ENCODE assay signal across 23 cellular contexts in genomic region chr10:76523215-76523614, GRCh38.
DNase-seq lines count a peak whose midpoint lies in the region; ATAC-seq and TF ChIP-seq lines count a peak whose summit lies in the region.
"Had no signal": no experiment of that assay in that cellular context is flagged by ENCODE, and none has a peak within 500 bp of the region (broad histone marks: within the 10 kb centered on the region; RNA-seq: fewer than 3 reads in every experiment).

No MANE protein-coding gene starts in this region.

- H3K4me1 ChIP-seq in testis (no peaks in the 10 kb centered on the region), GM23248 (ENCODE audit: insufficient read depth) (no peaks in the 10 kb centered on the region)
- H3K4me1 ChIP-seq: breast epithelium had no signal

- H2AFZ ChIP-seq in GM23248 = no peak overlapping the region

- peak overlapping the region; percentile 34 for H3K27ac Mint-ChIP-seq in mesothelial cell of epicardium
- no peak overlapping the region for H3K27ac Mint-ChIP-seq in activated CD8-positive, alpha-beta T cell treated with anti-CD3 and anti-CD28 coated beads for 36 hours
- H3K27ac Mint-ChIP-seq in activated naive CD4-positive, alpha-beta T cell treated with anti-CD3 and anti-CD28 coated beads, Interleukin-2, amount 50 U/mL, for 72 hours = no peak overlapping the region
- H3K27ac Mint-ChIP-seq: activated CD4-positive, alpha-beta T cell treated with anti-CD3 and anti-CD28 coated beads, Interleukin-2, amount 10 ng/mL, durations not matched to agents 7 days and 5 days; activated naive CD8-positive, alpha-beta T cell treated with anti-CD3 and anti-CD28 coated beads, Interleukin-2, amount 50 U/mL, for 24 hours; CD14-positive monocyte; dendritic cell treated with granulocyte-macrophage colony-stimulating factor and Interleukin-4, amounts not matched to agents 40 ng/mL and 50 ng/mL, for 4 days; HFFc6; T-helper 17 cell had no signal

- no peaks in the 10 kb centered on the region for H3F3A ChIP-seq in GM23248 (ENCODE audit: insufficient read depth)

- H3K27me3 ChIP-seq in testis (no peaks in the 10 kb centered on the region), GM23248 (replicated peaks; ENCODE audit: insufficient read depth) (no peaks in the 10 kb centered on the region)
- H3K27me3 ChIP-seq: breast epithelium had no signal

- H3K9me2 ChIP-seq in GM23248 (ENCODE audit: insufficient read depth) = no peaks in the 10 kb centered on the region

- no peak for TF ChIP-seq POLR2A in testis (IDR thresholded peaks at IDR 0.05)

- H3K4me1 Mint-ChIP-seq in mesothelial cell of epicardium = peaks cover 34% of the 10 kb centered on the region
- no peaks in the 10 kb centered on the region for H3K4me1 Mint-ChIP-seq in activated CD8-positive, alpha-beta T cell treated with anti-CD3 and anti-CD28 coated beads for 36 hours (ENCODE audit: low read depth)
- H3K4me1 Mint-ChIP-seq: activated CD4-positive, alpha-beta T cell treated with anti-CD3 and anti-CD28 coated beads, Interleukin-2, amount 10 ng/mL, durations not matched to agents 7 days and 5 days; activated naive CD8-positive, alpha-beta T cell treated with anti-CD3 and anti-CD28 coated beads, Interleukin-2, amount 50 U/mL, for 24 hours; CD14-positive monocyte; naive thymus-derived CD8-positive, alpha-beta T cell; T-helper 17 cell had no signal

- H3K79me2 ChIP-seq in GM23248 (ENCODE audit: insufficient read depth) = no peaks in the 10 kb centered on the region

- H3K9me3 Mint-ChIP-seq in mesothelial cell of epicardium = peaks cover 7% of the 10 kb centered on the region
- H3K9me3 Mint-ChIP-seq in activated CD8-positive, alpha-beta T cell treated with anti-CD3 and anti-CD28 coated beads for 36 hours = no peaks in the 10 kb centered on the region
- peaks cover 0 to 4% of the 10 kb centered on the region in 2 donors for H3K9me3 Mint-ChIP-seq in activated naive CD4-positive, alpha-beta T cell treated with anti-CD3 and anti-CD28 coated beads, Interleukin-2, amount 50 U/mL, for 72 hours
- H3K9me3 Mint-ChIP-seq: activated naive CD8-positive, alpha-beta T cell treated with anti-CD3 and anti-CD28 coated beads, Interleukin-2, amount 50 U/mL, for 24 hours; HFFc6; naive thymus-derived CD8-positive, alpha-beta T cell had no signal

- intact Hi-C loops in testis (cut with DNase I; ENCODE audit: low total_unique reads) = no loop called here
- intact Hi-C loops in activated CD8-positive, alpha-beta T cell treated with anti-CD3 and anti-CD28 coated beads for 36 hours (cut with micrococcal nuclease) = no loop called here

- in situ Hi-C loops in GM23248 (cut with MboI) = no loop called here

- H3K27me3 Mint-ChIP-seq in mesothelial cell of epicardium (ENCODE audit: low read depth) = no peaks in the 10 kb centered on the region
- H3K27me3 Mint-ChIP-seq in activated CD8-positive, alpha-beta T cell treated with anti-CD3 and anti-CD28 coated beads for 36 hours = no peaks in the 10 kb centered on the region
- H3K27me3 Mint-ChIP-seq: activated CD4-positive, alpha-beta T cell treated with anti-CD3 and anti-CD28 coated beads, Interleukin-2, amount 10 ng/mL, durations not matched to agents 7 days and 5 days; activated naive CD8-positive, alpha-beta T cell treated with anti-CD3 and anti-CD28 coated beads, Interleukin-2, amount 50 U/mL, for 24 hours; dendritic cell treated with granulocyte-macrophage colony-stimulating factor and Interleukin-4, amounts not matched to agents 40 ng/mL and 50 ng/mL, for 4 days; naive thymus-derived CD8-positive, alpha-beta T cell; T-helper 17 cell had no signal

- no peak overlapping the region for H3K4me3 Mint-ChIP-seq in mesothelial cell of epicardium
- H3K4me3 Mint-ChIP-seq in activated CD8-positive, alpha-beta T cell treated with anti-CD3 and anti-CD28 coated beads for 36 hours = no peak overlapping the region
- H3K4me3 Mint-ChIP-seq: activated CD4-positive, alpha-beta T cell treated with anti-CD3 and anti-CD28 coated beads, Interleukin-2, amount 10 ng/mL, durations not matched to agents 7 days and 5 days; activated naive CD8-positive, alpha-beta T cell treated with anti-CD3 and anti-CD28 coated beads, Interleukin-2, amount 50 U/mL, for 24 hours; CD14-positive monocyte; dendritic cell treated with granulocyte-macrophage colony-stimulating factor and Interleukin-4, amounts not matched to agents 40 ng/mL and 50 ng/mL, for 4 days; HFFc6; naive thymus-derived CD8-positive, alpha-beta T cell; T-helper 17 cell had no signal

- H3K36me3 ChIP-seq in testis (ENCODE audit: low read depth, missing control alignments) (no peaks in the 10 kb centered on the region), GM23248 (ENCODE audit: low read depth) (no peaks in the 10 kb centered on the region)
- H3K36me3 ChIP-seq: breast epithelium had no signal

- ATAC-seq in activated CD8-positive, alpha-beta T cell treated with anti-CD3 and anti-CD28 coated beads for 36 hours = no peak
- no peak for ATAC-seq in GM18868 (IDR thresholded peaks at IDR 0.05; ENCODE audit: unreplicated experiment)
- ATAC-seq in activated naive CD4-positive, alpha-beta T cell treated with anti-CD3 and anti-CD28 coated beads, Interleukin-2, amount 50 U/mL, for 72 hours = no peak
- ATAC-seq: activated naive CD8-positive, alpha-beta T cell treated with anti-CD3 and anti-CD28 coated beads, Interleukin-2, amount 50 U/mL, for 24 hours; naive thymus-derived CD8-positive, alpha-beta T cell; T-helper 17 cell had no signal

- CTCF ChIA-PET in activated CD8-positive, alpha-beta T cell treated with anti-CD3 and anti-CD28 coated beads for 36 hours (lab: Charles Lee) = no interaction called here

- no peak for TF ChIP-seq CTCF in mesothelial cell of epicardium (IDR thresholded peaks at IDR 0.05; ENCODE audit: unreplicated experiment)
- no peak for TF ChIP-seq CTCF in testis (IDR thresholded peaks at IDR 0.05)
- TF ChIP-seq CTCF in activated CD8-positive, alpha-beta T cell treated with anti-CD3 and anti-CD28 coated beads for 36 hours (IDR thresholded peaks at IDR 0.05) = no peak

- no peak overlapping the region for H3K9ac ChIP-seq in GM23248

- 39 to 55% methylated on average over 6 of the region's 6 CpGs for WGBS in testis, 2 donors
- 92 to 93% methylated on average over 6 of the region's 6 CpGs for WGBS in GM23248 (ENCODE audit: low coverage in 1 of 2, low lambda C conversion rate in 2 of 2, missing lambda C conversion rate in 2 of 2), 2 experiments

- H3K36me3 Mint-ChIP-seq in mesothelial cell of epicardium = no peaks in the 10 kb centered on the region
- H3K36me3 Mint-ChIP-seq in activated CD8-positive, alpha-beta T cell treated with anti-CD3 and anti-CD28 coated beads for 36 hours (ENCODE audit: low read depth) = no peaks in the 10 kb centered on the region
- no peaks in the 10 kb centered on the region for H3K36me3 Mint-ChIP-seq in activated naive CD4-positive, alpha-beta T cell treated with anti-CD3 and anti-CD28 coated beads, Interleukin-2, amount 50 U/mL, for 72 hours
- H3K36me3 Mint-ChIP-seq: naive thymus-derived CD8-positive, alpha-beta T cell had no signal

- H3K4me3 ChIP-seq in testis = no peak overlapping the region
- H3K4me3 ChIP-seq in GM23248 = no peak overlapping the region
- H3K4me3 ChIP-seq: breast epithelium had no signal

- peak overlapping the region in 1 of 2 donors; percentile 38 for H3K27ac ChIP-seq in testis
- H3K27ac ChIP-seq in GM23248 = no peak overlapping the region
- H3K27ac ChIP-seq: breast epithelium had no signal

- DNase-seq in NCI-H1694 (lab: John Stamatoyannopoulos, UW) (peak; percentile 2), cerebellar cortex (ENCODE audit: low spot score) (peak; percentile 87), mesothelial cell of epicardium (ENCODE audit: low spot score in 2 of 2, unreplicated experiment in 2 of 2) (no peak), testis (peak; percentile 22), GM23248 (no peak)
- no peak for DNase-seq in activated CD8-positive, alpha-beta T cell treated with anti-CD3 and anti-CD28 coated beads for 36 hours
- no peak for DNase-seq in activated naive CD4-positive, alpha-beta T cell treated with anti-CD3 and anti-CD28 coated beads, Interleukin-2, amount 50 U/mL, for 72 hours (ENCODE audit: low spot score in 2 of 2)
- DNase-seq: activated CD4-positive, alpha-beta T cell treated with anti-CD3 and anti-CD28 coated beads, Interleukin-2, amount 10 ng/mL, durations not matched to agents 7 days and 5 days; activated CD8-positive, alpha-beta memory T cell treated with anti-CD3 and anti-CD28 coated beads, Interleukin-2, amount 50 U/mL, for 4 hours; activated effector memory CD4-positive, alpha-beta T cell treated with Interleukin-2 at 50 U/mL for 16 hours; activated naive CD8-positive, alpha-beta T cell treated with anti-CD3 and anti-CD28 coated beads, Interleukin-2, amount 50 U/mL, for 24 hours; foreskin melanocyte; HFFc6; naive thymus-derived CD8-positive, alpha-beta T cell; NCI-H1436 treated with DMSO at 0.1 percent for 48 hours; NCI-H774; PC-3; small intestine; T-helper 17 cell had no signal

- no peaks in the 10 kb centered on the region for H4K20me1 ChIP-seq in GM23248 (ENCODE audit: insufficient read depth)

- POLR2A ChIA-PET in activated CD8-positive, alpha-beta T cell treated with anti-CD3 and anti-CD28 coated beads for 36 hours (lab: Charles Lee) = no interaction called here

- no peak overlapping the region for H3K4me2 ChIP-seq in GM23248 (ENCODE audit: unreplicated experiment)

- H3K9me3 ChIP-seq in testis = no peaks in the 10 kb centered on the region
- no peaks in the 10 kb centered on the region for H3K9me3 ChIP-seq in GM23248 (ENCODE audit: low read depth)
- H3K9me3 ChIP-seq: breast epithelium had no signal

Comparison
In these comparisons a context has a peak if more than half of its experiments do, and no peak if none do; other contexts are left out.
1. DNase-seq: peak in NCI-H1694 (single experiment), cerebellar cortex (single experiment) and testis (single experiment); none in mesothelial cell of epicardium (0 of 2), activated CD8-positive, alpha-beta T cell treated with anti-CD3 and anti-CD28 coated beads for 36 hours (single experiment), GM23248 (single experiment) and activated naive CD4-positive, alpha-beta T cell treated with anti-CD3 and anti-CD28 coated beads, Interleukin-2, amount 50 U/mL, for 72 hours (0 of 2).